In genomic region chr6:139940741-139941712, GRCh38 we compare ENCODE assay signal across 1 cellular context.
TF ChIP-seq lines count a peak whose summit lies in the region.

No MANE protein-coding gene starts in this region.

TF ChIP-seq in K562, 482 proteins besides CTCF, POLR2A, EP300 and RAD21 (continued from another document and continues in another):
- TF ChIP-seq CEBPG (CRISPR knock-in tag; IDR thresholded peaks at IDR 0.05), result 0 out of 2 replicates have a peak, but pooled peaks have one; percentile 22
- TF ChIP-seq CEBPG (tag; conservative IDR thresholded peaks at IDR 0.05 in 1 of 2, IDR thresholded peaks at IDR 0.05 in 1 of 2), result peak; percentile 58 to 59
- 0 out of 2 replicates have a peak, but pooled peaks have one; percentile 23 for TF ChIP-seq CXXC5 (CRISPR knock-in tag; IDR thresholded peaks at IDR 0.05)
- TF ChIP-seq FOXP1 (CRISPR knock-in tag; IDR thresholded peaks at IDR 0.05), result no peak
- no peak for TF ChIP-seq ZBTB33 (CRISPR knock-in tag; IDR thresholded peaks at IDR 0.05)
- TF ChIP-seq FIP1L1 (IDR thresholded peaks at IDR 0.05; ENCODE audit: low read depth, low read length, poor library complexity, severe bottlenecking), result no peak
- TF ChIP-seq NR3C1 (CRISPR knock-in tag; IDR thresholded peaks at IDR 0.05), result no peak
- TF ChIP-seq AFF1 (IDR thresholded peaks at IDR 0.05; ENCODE audit: low read depth in 1 of 2, partially characterized antibody in 2 of 2), result no peak
- TF ChIP-seq ZBTB1 (CRISPR knock-in tag; IDR thresholded peaks at IDR 0.05; ENCODE audit: borderline replicate concordance, low read depth), result no peak
- no peak for TF ChIP-seq ID3 (CRISPR knock-in tag; IDR thresholded peaks at IDR 0.05)
- no peak for TF ChIP-seq ID3 (tag; IDR thresholded peaks at IDR 0.05)
- TF ChIP-seq BRF2 (IDR thresholded peaks at IDR 0.05; ENCODE audit: borderline replicate concordance, insufficient read depth, insufficient read length), result no peak
- TF ChIP-seq ZBTB2 (IDR thresholded peaks at IDR 0.05), result no peak
- TF ChIP-seq SMAD3 (CRISPR knock-in tag; conservative IDR thresholded peaks at IDR 0.05), result no peak
- TF ChIP-seq ZNF384 (IDR thresholded peaks at IDR 0.05; ENCODE audit: low read depth, low read length), result no peak
- no peak for TF ChIP-seq TAL1 (IDR thresholded peaks at IDR 0.05)
- TF ChIP-seq ATF2 (CRISPR knock-in tag; IDR thresholded peaks at IDR 0.05), result no peak
- TF ChIP-seq ZNF274 (IDR thresholded peaks at IDR 0.05; ENCODE audit: borderline replicate concordance, low read depth, low read length), result no peak
- TF ChIP-seq TRIM28 (IDR thresholded peaks at IDR 0.05), result no peak
- no peak for TF ChIP-seq NR4A1 (CRISPR knock-in tag; IDR thresholded peaks at IDR 0.05)
- no peak for TF ChIP-seq NR4A1 (tag; IDR thresholded peaks at IDR 0.05)
- no peak for TF ChIP-seq POLR2AphosphoS2 (IDR thresholded peaks at IDR 0.05; ENCODE audit: low read length)
- no peak for TF ChIP-seq CTCFL (IDR thresholded peaks at IDR 0.05; ENCODE audit: borderline replicate concordance, insufficient read depth, low read depth, low read length, poor library complexity, severe bottlenecking)
- no peak for TF ChIP-seq TAF9B (IDR thresholded peaks at IDR 0.05; ENCODE audit: partially characterized antibody)
- no peak for TF ChIP-seq E2F5 (CRISPR knock-in tag; IDR thresholded peaks at IDR 0.05)
- no peak for TF ChIP-seq CBFA2T3 (IDR thresholded peaks at IDR 0.05)
- TF ChIP-seq ZNF584 (CRISPR knock-in tag; IDR thresholded peaks at IDR 0.05; ENCODE audit: low read depth), result no peak
- TF ChIP-seq IRF9 (tag; IDR thresholded peaks at IDR 0.05), result no peak
- no peak for TF ChIP-seq MEIS2 (IDR thresholded peaks at IDR 0.05; ENCODE audit: partially characterized antibody)
- TF ChIP-seq CC2D1A (IDR thresholded peaks at IDR 0.05), result no peak
- TF ChIP-seq E2F4 (CRISPR knock-in tag; IDR thresholded peaks at IDR 0.05; ENCODE audit: low read depth), result no peak
- no peak for TF ChIP-seq CCNT2 (IDR thresholded peaks at IDR 0.05; ENCODE audit: borderline replicate concordance, extremely low read depth, insufficient read length, low read depth, low read length)
- no peak for TF ChIP-seq PREB (CRISPR knock-in tag; IDR thresholded peaks at IDR 0.05)
- 0 out of 2 replicates have a peak, but pooled peaks have one; percentile 7 for TF ChIP-seq ZNF175 (CRISPR knock-in tag; IDR thresholded peaks at IDR 0.05; ENCODE audit: low read depth)
- TF ChIP-seq ZBTB11 (CRISPR knock-in tag; IDR thresholded peaks at IDR 0.05), result no peak
- no peak for TF ChIP-seq ZNF644 (tag; IDR thresholded peaks at IDR 0.05; ENCODE audit: low read depth)
- 0 out of 2 replicates have a peak, but pooled peaks have one; percentile 8 for TF ChIP-seq ELF4 (CRISPR knock-in tag; IDR thresholded peaks at IDR 0.05)
- TF ChIP-seq MCM3 (IDR thresholded peaks at IDR 0.05), result no peak
- TF ChIP-seq MCM7 (IDR thresholded peaks at IDR 0.05), result no peak
- no peak for TF ChIP-seq POU5F1 (IDR thresholded peaks at IDR 0.05; ENCODE audit: borderline replicate concordance, low read depth, low read length, partially characterized antibody)
- TF ChIP-seq ZBTB17 (CRISPR knock-in tag; IDR thresholded peaks at IDR 0.05), result no peak
- no peak for TF ChIP-seq ZZZ3 (IDR thresholded peaks at IDR 0.05)
